1 cellular context compared by ENCODE assay signal in the genomic region with DNA sequence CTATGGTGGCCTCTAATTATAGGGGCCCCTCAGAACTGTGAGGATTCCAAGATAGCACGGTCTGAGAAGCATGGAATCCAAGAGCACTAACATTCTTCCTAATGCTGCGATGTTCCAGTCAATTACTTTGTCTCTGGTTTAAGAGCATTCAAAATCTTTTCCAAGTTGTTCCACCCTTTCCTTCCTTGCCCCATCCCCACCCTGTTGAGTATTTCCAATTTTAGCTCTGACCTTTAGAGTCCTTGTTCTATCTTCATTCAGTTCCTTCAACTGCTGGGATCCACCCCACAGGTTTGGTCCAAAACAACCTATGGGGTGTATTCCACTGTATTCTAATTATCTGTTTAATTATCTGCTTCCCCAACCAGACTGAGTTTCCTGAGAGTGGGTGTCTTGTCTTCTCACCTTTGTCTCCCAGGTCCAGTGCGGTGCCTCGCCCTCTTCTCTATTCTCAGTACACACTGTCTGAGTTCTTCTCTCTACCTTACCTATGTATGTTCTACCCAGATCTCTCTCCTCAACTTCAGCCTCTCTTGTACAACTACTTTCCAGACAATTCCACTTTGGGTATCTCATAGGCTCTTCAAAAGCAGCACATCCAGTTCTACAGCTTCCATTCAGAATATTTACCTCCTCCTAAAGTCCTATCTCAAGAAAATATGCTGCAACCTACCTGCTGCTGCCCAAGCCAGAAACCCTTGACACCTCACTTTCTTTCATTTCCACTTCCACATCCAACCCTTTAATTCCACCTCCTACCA.
TF ChIP-seq lines count a peak whose summit lies in the region.

No MANE protein-coding gene starts in this region.

TF ChIP-seq in GM23338, 12 proteins besides CTCF, POLR2A, EP300 and RAD21 (continued from another document):
- TF ChIP-seq, protein P1, sequence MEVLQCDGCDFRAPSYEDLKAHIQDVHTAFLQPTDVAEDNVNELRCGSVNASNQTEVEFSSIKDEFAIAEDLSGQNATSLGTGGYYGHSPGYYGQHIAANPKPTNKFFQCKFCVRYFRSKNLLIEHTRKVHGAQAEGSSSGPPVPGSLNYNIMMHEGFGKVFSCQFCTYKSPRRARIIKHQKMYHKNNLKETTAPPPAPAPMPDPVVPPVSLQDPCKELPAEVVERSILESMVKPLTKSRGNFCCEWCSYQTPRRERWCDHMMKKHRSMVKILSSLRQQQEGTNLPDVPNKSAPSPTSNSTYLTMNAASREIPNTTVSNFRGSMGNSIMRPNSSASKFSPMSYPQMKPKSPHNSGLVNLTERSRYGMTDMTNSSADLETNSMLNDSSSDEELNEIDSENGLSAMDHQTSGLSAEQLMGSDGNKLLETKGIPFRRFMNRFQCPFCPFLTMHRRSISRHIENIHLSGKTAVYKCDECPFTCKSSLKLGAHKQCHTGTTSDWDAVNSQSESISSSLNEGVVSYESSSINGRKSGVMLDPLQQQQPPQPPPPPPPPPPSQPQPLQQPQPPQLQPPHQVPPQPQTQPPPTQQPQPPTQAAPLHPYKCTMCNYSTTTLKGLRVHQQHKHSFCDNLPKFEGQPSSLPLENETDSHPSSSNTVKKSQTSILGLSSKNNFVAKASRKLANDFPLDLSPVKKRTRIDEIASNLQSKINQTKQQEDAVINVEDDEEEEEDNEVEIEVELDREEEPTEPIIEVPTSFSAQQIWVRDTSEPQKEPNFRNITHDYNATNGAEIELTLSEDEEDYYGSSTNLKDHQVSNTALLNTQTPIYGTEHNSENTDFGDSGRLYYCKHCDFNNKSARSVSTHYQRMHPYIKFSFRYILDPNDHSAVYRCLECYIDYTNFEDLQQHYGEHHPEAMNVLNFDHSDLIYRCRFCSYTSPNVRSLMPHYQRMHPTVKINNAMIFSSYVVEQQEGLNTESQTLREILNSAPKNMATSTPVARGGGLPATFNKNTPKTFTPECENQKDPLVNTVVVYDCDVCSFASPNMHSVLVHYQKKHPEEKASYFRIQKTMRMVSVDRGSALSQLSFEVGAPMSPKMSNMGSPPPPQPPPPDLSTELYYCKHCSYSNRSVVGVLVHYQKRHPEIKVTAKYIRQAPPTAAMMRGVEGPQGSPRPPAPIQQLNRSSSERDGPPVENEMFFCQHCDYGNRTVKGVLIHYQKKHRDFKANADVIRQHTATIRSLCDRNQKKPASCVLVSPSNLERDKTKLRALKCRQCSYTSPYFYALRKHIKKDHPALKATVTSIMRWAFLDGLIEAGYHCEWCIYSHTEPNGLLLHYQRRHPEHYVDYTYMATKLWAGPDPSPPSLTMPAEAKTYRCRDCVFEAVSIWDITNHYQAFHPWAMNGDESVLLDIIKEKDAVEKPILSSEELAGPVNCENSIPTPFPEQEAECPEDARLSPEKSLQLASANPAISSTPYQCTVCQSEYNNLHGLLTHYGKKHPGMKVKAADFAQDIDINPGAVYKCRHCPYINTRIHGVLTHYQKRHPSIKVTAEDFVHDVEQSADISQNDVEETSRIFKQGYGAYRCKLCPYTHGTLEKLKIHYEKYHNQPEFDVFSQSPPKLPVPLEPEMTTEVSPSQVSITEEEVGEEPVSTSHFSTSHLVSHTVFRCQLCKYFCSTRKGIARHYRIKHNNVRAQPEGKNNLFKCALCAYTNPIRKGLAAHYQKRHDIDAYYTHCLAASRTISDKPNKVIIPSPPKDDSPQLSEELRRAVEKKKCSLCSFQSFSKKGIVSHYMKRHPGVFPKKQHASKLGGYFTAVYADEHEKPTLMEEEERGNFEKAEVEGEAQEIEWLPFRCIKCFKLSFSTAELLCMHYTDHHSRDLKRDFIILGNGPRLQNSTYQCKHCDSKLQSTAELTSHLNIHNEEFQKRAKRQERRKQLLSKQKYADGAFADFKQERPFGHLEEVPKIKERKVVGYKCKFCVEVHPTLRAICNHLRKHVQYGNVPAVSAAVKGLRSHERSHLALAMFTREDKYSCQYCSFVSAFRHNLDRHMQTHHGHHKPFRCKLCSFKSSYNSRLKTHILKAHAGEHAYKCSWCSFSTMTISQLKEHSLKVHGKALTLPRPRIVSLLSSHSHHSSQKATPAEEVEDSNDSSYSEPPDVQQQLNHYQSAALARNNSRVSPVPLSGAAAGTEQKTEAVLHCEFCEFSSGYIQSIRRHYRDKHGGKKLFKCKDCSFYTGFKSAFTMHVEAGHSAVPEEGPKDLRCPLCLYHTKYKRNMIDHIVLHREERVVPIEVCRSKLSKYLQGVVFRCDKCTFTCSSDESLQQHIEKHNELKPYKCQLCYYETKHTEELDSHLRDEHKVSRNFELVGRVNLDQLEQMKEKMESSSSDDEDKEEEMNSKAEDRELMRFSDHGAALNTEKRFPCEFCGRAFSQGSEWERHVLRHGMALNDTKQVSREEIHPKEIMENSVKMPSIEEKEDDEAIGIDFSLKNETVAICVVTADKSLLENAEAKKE (CRISPR knock-in tag; IDR thresholded peaks at IDR 0.05), result no peak
